Comparison of ENCODE assay signal across 16 cellular contexts in the genomic region with DNA sequence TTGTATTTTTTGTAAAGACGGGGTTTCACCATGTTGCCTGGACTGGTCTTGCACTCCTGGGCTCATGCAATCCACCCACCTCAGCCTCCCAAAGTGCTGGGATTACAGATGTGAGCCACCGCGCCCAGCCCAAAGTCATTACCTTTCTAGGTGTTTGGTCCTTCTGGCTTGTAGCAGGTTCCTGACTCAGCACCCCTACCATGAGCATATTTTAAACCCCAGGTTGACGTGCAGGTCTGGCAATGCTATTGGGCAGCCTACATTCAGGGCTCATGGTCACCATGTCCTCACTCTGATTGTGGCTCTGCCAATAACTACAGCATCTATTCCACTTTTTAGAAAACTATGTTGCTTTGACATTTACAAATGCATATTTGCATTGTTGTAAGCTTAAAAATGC. TPM values are rescaled to one million over a fixed set of nuclear protein-coding genes. Genes with fewer than 3 reads are reported as not detected.
DNase-seq lines count a peak whose midpoint lies in the region; ATAC-seq and TF ChIP-seq lines count a peak whose summit lies in the region.
"Had no signal": no experiment of that assay in that cellular context is flagged by ENCODE, and none has a peak within 500 bp of the region (broad histone marks: within the 10 kb centered on the region; RNA-seq: fewer than 3 reads in every experiment).

No MANE protein-coding gene starts in this region.

- H3K18ac ChIP-seq in trophoblast cell (ENCODE audit: low read length) = no peak overlapping the region

- no peak overlapping the region for H3K4ac ChIP-seq in trophoblast cell (ENCODE audit: low read depth, low read length)

- H3K4me1 ChIP-seq in right cardiac atrium (ENCODE audit: control insufficient read depth, insufficient read depth, low read length) (peaks cover 3% of the 10 kb centered on the region), right atrium auricular region (peaks cover 0 to 19% of the 10 kb centered on the region in 2 donors), KMS-11 (ENCODE audit: low read depth, poor library complexity, severe bottlenecking) (peaks cover 35% of the 10 kb centered on the region), trophoblast cell (ENCODE audit: control insufficient read depth in 1 of 2, insufficient read depth in 2 of 2, low read length in 2 of 2) (no peaks in the 10 kb centered on the region)
- H3K4me1 ChIP-seq: BE2C had no signal

- H3K27ac Mint-ChIP-seq in endothelial cell (ENCODE audit: unreplicated experiment) = no peak overlapping the region
- H3K27ac Mint-ChIP-seq: CD4-positive, alpha-beta memory T cell had no signal

- no peak overlapping the region for H3K4me3 ChIP-seq in right cardiac atrium (ENCODE audit: low read length)
- H3K4me3 ChIP-seq in right atrium auricular region = no peak overlapping the region
- no peak overlapping the region for H3K4me3 ChIP-seq in KMS-11 (IDR thresholded peaks at IDR 0.05; ENCODE audit: insufficient read depth, low read depth, low read length)
- H3K4me3 ChIP-seq in trophoblast cell (ENCODE audit: low read depth, low read length) = no peak overlapping the region
- H3K4me3 ChIP-seq: A549 had no signal

- H3K14ac ChIP-seq in trophoblast cell (ENCODE audit: low read length) = no peak overlapping the region

- H3K27ac ChIP-seq in right cardiac atrium (ENCODE audit: low read length) (peak overlapping the region; percentile 68), right atrium auricular region (peak overlapping the region in 1 of 2 donors; percentile 66), KMS-11 (no peak overlapping the region), trophoblast cell (ENCODE audit: low read depth, low read length) (no peak overlapping the region)
- H3K27ac ChIP-seq: A549, C4-2B had no signal

- no peaks in the 10 kb centered on the region for H3K27me3 ChIP-seq in right cardiac atrium (ENCODE audit: control insufficient read depth, insufficient read depth)
- no peaks in the 10 kb centered on the region for H3K27me3 ChIP-seq in right atrium auricular region
- no peaks in the 10 kb centered on the region for H3K27me3 ChIP-seq in KMS-11 (ENCODE audit: insufficient read depth, low read depth)
- H3K27me3 ChIP-seq in trophoblast cell (ENCODE audit: insufficient read depth, low read length) = no peaks in the 10 kb centered on the region
- H3K27me3 ChIP-seq: BE2C had no signal

- H3K9me3 ChIP-seq in right cardiac atrium (ENCODE audit: control insufficient read depth, low read length) = no peaks in the 10 kb centered on the region
- H3K9me3 ChIP-seq in right atrium auricular region = no peaks in the 10 kb centered on the region
- H3K9me3 ChIP-seq in trophoblast cell (ENCODE audit: insufficient read depth, low read depth, low read length) = no peaks in the 10 kb centered on the region
- H3K9me3 ChIP-seq: A549, BE2C had no signal

- H3K9ac ChIP-seq in KMS-11 (no peak overlapping the region), trophoblast cell (ENCODE audit: low read length) (no peak overlapping the region)

- no peak overlapping the region for H3K23ac ChIP-seq in trophoblast cell (ENCODE audit: low read length)

- H2BK120ac ChIP-seq in trophoblast cell (ENCODE audit: insufficient read depth, low read length, poor library complexity) = no peak overlapping the region

- no peak overlapping the region for H4K91ac ChIP-seq in trophoblast cell (ENCODE audit: low read depth, low read length)

- no peaks in the 10 kb centered on the region for H3K9me3 Mint-ChIP-seq in endothelial cell (ENCODE audit: unreplicated experiment)
- H3K9me3 Mint-ChIP-seq: CD4-positive, alpha-beta memory T cell; HFFc6 had no signal

- TF ChIP-seq CTCF in right atrium auricular region (IDR thresholded peaks at IDR 0.05) (no peak), KMS-11 (conservative IDR thresholded peaks at IDR 0.05; ENCODE audit: low read depth, low read length) (no peak), endothelial cell (IDR thresholded peaks at IDR 0.05; ENCODE audit: unreplicated experiment) (no peak)

- WGBS in right cardiac atrium = 91% methylated on average over 4 of the region's 4 CpGs
- WGBS in trophoblast cell (ENCODE audit: extremely low coverage, insufficient coverage, insufficient read length) = no CpG with 5 or more reads among the region's 4 CpGs

- peaks cover 6% of the 10 kb centered on the region for H3K27me3 Mint-ChIP-seq in endothelial cell (ENCODE audit: unreplicated experiment)

- H4K20me1 ChIP-seq in KMS-11 (ENCODE audit: insufficient read depth) = no peaks in the 10 kb centered on the region

- H3K4me2 ChIP-seq in KMS-11 (peak overlapping the region; percentile 64; the same call in 1 of the 2 replicates), trophoblast cell (ENCODE audit: low read length) (no peak overlapping the region)
- H3K4me2 ChIP-seq: A549 had no signal

- H3K4me1 Mint-ChIP-seq in endothelial cell (ENCODE audit: unreplicated experiment) = peaks cover 24% of the 10 kb centered on the region

- no peaks in the 10 kb centered on the region for H3K79me1 ChIP-seq in trophoblast cell (ENCODE audit: low read length)

- 0 out of 2 replicates have a peak overlapping the region, but pooled peaks have one; percentile 41 for H2AFZ ChIP-seq in KMS-11 (ENCODE audit: low read depth)
- H2AFZ ChIP-seq in trophoblast cell (ENCODE audit: insufficient read depth, low read length, poor library complexity) = no peak overlapping the region

- H4K8ac ChIP-seq in trophoblast cell (ENCODE audit: low read depth, low read length) = no peak overlapping the region

- H3K4me3 Mint-ChIP-seq in endothelial cell (ENCODE audit: unreplicated experiment) = no peak overlapping the region
- H3K4me3 Mint-ChIP-seq: CD4-positive, alpha-beta memory T cell; HFFc6 had no signal

- H2BK5ac ChIP-seq in trophoblast cell (ENCODE audit: low read depth, low read length, poor library complexity) = no peak overlapping the region

- H3K79me2 ChIP-seq in KMS-11 (ENCODE audit: insufficient read depth, low read depth) (no peaks in the 10 kb centered on the region), trophoblast cell (ENCODE audit: control insufficient read depth, insufficient read depth, low read length, poor library complexity) (no peaks in the 10 kb centered on the region)

- H3K36me3 ChIP-seq in right atrium auricular region (no peaks in the 10 kb centered on the region), KMS-11 (ENCODE audit: insufficient read depth) (no peaks in the 10 kb centered on the region), trophoblast cell (ENCODE audit: control insufficient read depth in 1 of 2, insufficient read depth in 2 of 2, low read length in 2 of 2) (no peaks in the 10 kb centered on the region)
- H3K36me3 ChIP-seq: BE2C had no signal

- intact Hi-C loops in right cardiac atrium (cut with DNase I) = no loop called here

- no peak for DNase-seq in right cardiac atrium
- DNase-seq in right atrium auricular region (ENCODE audit: low spot score) = no peak
- DNase-seq in trophoblast cell = peak; percentile 28 to 59
- DNase-seq in endothelial cell (ENCODE audit: low spot score) = no peak
- no peak for DNase-seq in effector CD8-positive, alpha-beta T cell (lab: John Stamatoyannopoulos, UW)
- DNase-seq: BE2C; CD4-positive, alpha-beta memory T cell; DMS153; DMS79 treated with DMSO at 0.1 percent for 48 hours; EL; HCEC 1CT; HFFc6 had no signal

- no peak overlapping the region for H2BK12ac ChIP-seq in trophoblast cell (ENCODE audit: low read length)

- ATAC-seq in right cardiac atrium = no peak
- ATAC-seq: A549 had no signal

- H2AK5ac ChIP-seq in trophoblast cell (ENCODE audit: low read length) = no peak overlapping the region

- no peaks in the 10 kb centered on the region for H3K36me3 Mint-ChIP-seq in endothelial cell (ENCODE audit: low read depth, unreplicated experiment)
- H3K36me3 Mint-ChIP-seq: CD4-positive, alpha-beta memory T cell had no signal

- H4K12ac ChIP-seq in trophoblast cell (ENCODE audit: low read depth, low read length) = no peak overlapping the region

RNA-seq across cellular contexts. Expression of a gene that starts 59.4 kb away (rescaled TPM):
- total RNA-seq in right cardiac atrium (1 to 10 TPM; 1.0 to 1.8 (median 1.1) TPM), right atrium auricular region (under 1 TPM; 0.51 to 0.93 TPM), endothelial cell (ENCODE audit: unreplicated experiment) (18.8 TPM)
- 0.07 TPM for polyA plus RNA-seq in right cardiac atrium
- 0.03 and 0.07 TPM in 2 replicates for polyA plus RNA-seq in trophoblast cell (2013)
- total RNA-seq: HT1080 had no signal

Comparison
In these comparisons a context has a peak if more than half of its experiments do, and no peak if none do; other contexts are left out.
1. DNase-seq: peak in trophoblast cell (2 of 2); none in right cardiac atrium (0 of 3), right atrium auricular region (single experiment), endothelial cell (single experiment) and effector CD8-positive, alpha-beta T cell (single experiment).